Comparison of ENCODE assay signal across 23 cellular contexts in genomic region chr4:8868321-8869001, GRCh38. TPM values are rescaled to one million over a fixed set of nuclear protein-coding genes. Genes with fewer than 3 reads are reported as not detected.
"Had no signal": no experiment of that assay in that cellular context is flagged by ENCODE, and none has a peak within 500 bp of the region (broad histone marks: within the 10 kb centered on the region; RNA-seq: fewer than 3 reads in every experiment).

No MANE protein-coding gene starts in this region.

- H3K9me3 ChIP-seq: breast epithelium, gastrocnemius medialis, heart right ventricle, lower lobe of right lung, thyroid gland had no signal

- H3K36me3 Mint-ChIP-seq: activated naive CD8-positive, alpha-beta T cell; stimulated activated memory B cell treated with anti-CD40 and anti-IgM and Interleukin-4, amounts not matched to agents 10 μg/mL and 1 μg/mL and 100 μg/mL, for 72 hours had no signal

- H3K4me1 ChIP-seq: breast epithelium, gastrocnemius medialis, thyroid gland had no signal

- H3K36me3 ChIP-seq: breast epithelium, gastrocnemius medialis, heart right ventricle, lower lobe of right lung, thyroid gland had no signal

- H3K27ac ChIP-seq: breast epithelium, gastrocnemius medialis, heart right ventricle, lower lobe of right lung, thyroid gland had no signal

- H3K27ac Mint-ChIP-seq: activated B cell treated with CpG ODN at 0.5 μM for 24 hours; activated naive CD8-positive, alpha-beta T cell; dendritic cell treated with granulocyte-macrophage colony-stimulating factor and Interleukin-4, amounts not matched to agents 40 ng/mL and 50 ng/mL, for 4 days; stimulated activated memory B cell treated with anti-CD40 and anti-IgM and Interleukin-4, amounts not matched to agents 10 μg/mL and 1 μg/mL and 100 μg/mL, for 72 hours had no signal

- H3K9me3 Mint-ChIP-seq: activated B cell treated with CpG ODN at 0.5 μM for 24 hours; dendritic cell treated with granulocyte-macrophage colony-stimulating factor and Interleukin-4, amounts not matched to agents 40 ng/mL and 50 ng/mL, for 4 days; stimulated activated memory B cell treated with anti-CD40 and anti-IgM and Interleukin-4, amounts not matched to agents 10 μg/mL and 1 μg/mL and 100 μg/mL, for 72 hours had no signal

- H3K4me3 ChIP-seq: gastrocnemius medialis, heart right ventricle, lower lobe of right lung, thyroid gland had no signal

- DNase-seq: activated B cell treated with CpG ODN at 0.5 μM for 24 hours; activated CD4-positive, alpha-beta T cell treated with anti-CD3 and anti-CD28 coated beads for 48 hours; activated CD8-positive, alpha-beta memory T cell treated with anti-CD3 and anti-CD28 coated beads, Interleukin-2, amount 50 U/mL, for 4 hours; activated gamma-delta T cell treated with Interleukin-2 at 50 U/mL for 16 hours; anterior cingulate cortex; effector memory CD4-positive, alpha-beta T cell; erythroblast; gastrocnemius medialis; heart right ventricle; left cardiac atrium; lower lobe of right lung; midbrain; nucleus accumbens; posterior cingulate gyrus; stimulated activated CD4-positive, alpha-beta T cell treated with anti-CD3 and anti-CD28 coated beads, Interleukin-2, amount 100 ng/mL, for 48 hours; thyroid gland had no signal

- ATAC-seq: gastrocnemius medialis; heart right ventricle; left cardiac atrium; lower lobe of right lung; stimulated activated memory B cell treated with anti-CD40 and anti-IgM and Interleukin-4, amounts not matched to agents 10 μg/mL and 1 μg/mL and 100 μg/mL, for 72 hours had no signal

- H3K4me3 Mint-ChIP-seq: activated B cell treated with CpG ODN at 0.5 μM for 24 hours; activated naive CD8-positive, alpha-beta T cell; dendritic cell treated with granulocyte-macrophage colony-stimulating factor and Interleukin-4, amounts not matched to agents 40 ng/mL and 50 ng/mL, for 4 days; stimulated activated memory B cell treated with anti-CD40 and anti-IgM and Interleukin-4, amounts not matched to agents 10 μg/mL and 1 μg/mL and 100 μg/mL, for 72 hours had no signal

RNA-seq across cellular contexts. Expression of gene HMX1, which starts 3.2 kb away (rescaled TPM):
- total RNA-seq: activated B cell treated with CpG ODN at 0.5 μM for 24 hours; breast epithelium; gastrocnemius medialis; left cardiac atrium; lower lobe of right lung; myocyte; skeletal muscle tissue; T-helper 1 cell treated with Interleukin-12 subunit alpha and Interleukin-12 subunit beta and Interleukin-4 antibody, amounts not matched to agents 30 ng/mL and 1 ng/mL, for 36 hours had no signal
- polyA plus RNA-seq: heart right ventricle had no signal
